ENCODE assay signal across 8 cellular contexts in the genomic region with DNA sequence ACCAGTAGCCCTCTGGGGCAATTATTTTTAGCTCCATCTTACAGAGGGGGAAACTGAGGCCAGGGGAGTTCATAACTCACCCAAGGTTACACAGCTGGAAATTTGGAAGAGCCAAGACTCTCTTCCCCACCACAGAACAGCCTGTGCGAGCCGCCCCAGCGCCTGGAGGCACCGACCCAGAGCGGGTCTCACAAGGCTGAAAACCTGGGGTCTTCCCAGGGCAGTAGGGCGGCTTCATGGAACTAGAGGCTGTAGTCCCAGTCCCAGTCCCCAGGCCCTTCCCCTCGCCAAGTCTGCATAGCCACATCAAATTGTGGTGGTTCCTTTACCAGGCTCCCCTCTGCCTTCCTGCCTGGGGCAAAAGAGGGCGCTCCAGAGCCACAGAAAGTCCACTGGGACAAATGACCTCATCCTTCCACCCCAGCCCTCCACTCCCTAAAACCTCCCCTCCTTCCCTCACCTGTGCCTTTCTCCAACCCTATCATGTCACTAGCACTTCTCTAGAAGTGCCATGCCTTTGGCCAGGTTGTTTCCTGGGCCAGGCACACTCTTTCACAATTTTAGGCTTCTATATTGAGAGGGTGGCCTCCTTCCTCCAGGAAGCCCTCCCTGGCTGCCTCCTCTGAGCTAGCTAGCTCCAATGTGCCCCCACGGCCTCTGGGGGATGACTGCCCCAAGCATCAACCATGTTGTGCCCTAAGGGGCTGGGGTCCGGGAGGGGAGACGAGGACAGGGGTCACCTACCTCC. TPM values are rescaled to one million over a fixed set of nuclear protein-coding genes. Genes with fewer than 3 reads are reported as not detected.
DNase-seq lines count a peak whose midpoint lies in the region; ATAC-seq and TF ChIP-seq lines count a peak whose summit lies in the region.

No MANE protein-coding gene starts in this region.

- no peak overlapping the region for H3K9ac ChIP-seq in HUES64 (ENCODE audit: low read depth, low read length)

- peaks cover 11 to 19% of the 10 kb centered on the region in 2 donors for H3K27me3 Mint-ChIP-seq in CD4-positive, alpha-beta memory T cell
- no peaks in the 10 kb centered on the region; the same call in 1 of the 2 replicates for H3K27me3 Mint-ChIP-seq in WTC11 (ENCODE audit: low read depth)

- peak; percentile 19 to 51 (median 28) for DNase-seq in CD4-positive, alpha-beta memory T cell
- peak; percentile 92 for DNase-seq in WTC11 (ENCODE audit: low spot score)
- peak; percentile 47 to 71 for DNase-seq in dermis microvascular lymphatic vessel endothelial cell (ENCODE audit: low read depth in 2 of 2)
- DNase-seq in lower lobe of right lung: peak; percentile 82
- DNase-seq in stimulated activated CD8-positive, alpha-beta memory T cell treated with anti-CD3 and anti-CD28 coated beads, Interleukin-4, amount 100 ng/mL, for 24 hours (ENCODE audit: low read depth): peak; percentile 33

- H3K36me3 ChIP-seq in CD4-positive, alpha-beta memory T cell (ENCODE audit: insufficient read depth, low read length): no peaks in the 10 kb centered on the region
- H3K36me3 ChIP-seq in HUES64 (ENCODE audit: insufficient read depth, low read length): no peaks in the 10 kb centered on the region
- no peaks in the 10 kb centered on the region for H3K36me3 ChIP-seq in lower lobe of right lung

- CTCF ChIA-PET in CD4-positive, alpha-beta memory T cell (lab: Charles Lee; ENCODE audit: partially characterized antibody): interaction anchor here (0.5 to 16.8 kb wide), 6 partner anchors 9 to 275 kb away, joined by 3 to 523 read pairs (median 3); a partner anchor contains a TSS
- CTCF ChIA-PET in WTC11 (lab: Charles Lee): interaction anchor here (0.7 to 16.5 kb wide), 13 partner anchors 17 to 98 kb away, joined by 4 to 728 read pairs (median 6); a partner anchor contains a TSS

- H3K27me3 ChIP-seq in CD4-positive, alpha-beta memory T cell (ENCODE audit: insufficient read depth, low read length): no peaks in the 10 kb centered on the region
- H3K27me3 ChIP-seq in HUES64 (ENCODE audit: insufficient read depth, low read length) (no peaks in the 10 kb centered on the region), lower lobe of right lung (ENCODE audit: low read depth) (no peaks in the 10 kb centered on the region)

- no peak overlapping the region for H3K4me3 ChIP-seq in CD4-positive, alpha-beta memory T cell (ENCODE audit: low read length in 2 of 2)
- H3K4me3 ChIP-seq in HUES64 (ENCODE audit: low read length) (peak overlapping the region; percentile 41), lower lobe of right lung (peak overlapping the region; percentile 37)

- peak; percentile 74 for ATAC-seq in WTC11
- ATAC-seq in lower lobe of right lung: peak; percentile 79 to 81
- ATAC-seq in GM21381 (IDR thresholded peaks at IDR 0.05; ENCODE audit: unreplicated experiment): no peak
- ATAC-seq in HG02870 (IDR thresholded peaks at IDR 0.05; ENCODE audit: unreplicated experiment): no peak

- H3K4me1 Mint-ChIP-seq in CD4-positive, alpha-beta memory T cell: peaks cover 11 to 29% (median 18%) of the 10 kb centered on the region in 4 donors
- peaks cover 29% of the 10 kb centered on the region for H3K4me1 Mint-ChIP-seq in WTC11

- H3K4me3 Mint-ChIP-seq in CD4-positive, alpha-beta memory T cell: no peak overlapping the region
- peak overlapping the region; percentile 53 for H3K4me3 Mint-ChIP-seq in WTC11

- no peak overlapping the region for H3K27ac ChIP-seq in CD4-positive, alpha-beta memory T cell (ENCODE audit: low read depth, low read length)
- peak overlapping the region; percentile 77; the same call in 1 of the 2 replicates for H3K27ac ChIP-seq in HUES64 (ENCODE audit: low read depth, low read length)
- peak overlapping the region; percentile 93 for H3K27ac ChIP-seq in lower lobe of right lung

- no peaks in the 10 kb centered on the region for H3K36me3 Mint-ChIP-seq in CD4-positive, alpha-beta memory T cell
- no peaks in the 10 kb centered on the region for H3K36me3 Mint-ChIP-seq in WTC11

- peaks cover 18% of the 10 kb centered on the region for H3K4me1 ChIP-seq in CD4-positive, alpha-beta memory T cell (ENCODE audit: insufficient read depth, low read length)
- H3K4me1 ChIP-seq in HUES64 (ENCODE audit: insufficient read depth, low read length) (peaks cover 11% of the 10 kb centered on the region; the same call in 1 of the 2 replicates), lower lobe of right lung (peaks cover 63% of the 10 kb centered on the region)

- intact Hi-C loops in CD4-positive, alpha-beta memory T cell (cut with micrococcal nuclease): no loop called here
- intact Hi-C loops in lower lobe of right lung (cut with DNase I): loop anchor here (10.0 kb wide), 1 partner anchor 50 kb away; no protein-coding TSS in a partner anchor

- POLR2A ChIA-PET in CD4-positive, alpha-beta memory T cell (lab: Charles Lee; ENCODE audit: partially characterized antibody): interaction anchor here (0.9 to 1.9 kb wide), 2 partner anchors 21 to 22 kb away, joined by 4 to 5 read pairs; no protein-coding TSS in a partner anchor
- POLR2A ChIA-PET in WTC11 (lab: Charles Lee): interaction anchor here (0.7 to 2.7 kb wide), 10 partner anchors 12 to 62 kb away, joined by 3 to 24 read pairs (median 10); a partner anchor contains a TSS

- no peaks in the 10 kb centered on the region for H3K9me3 Mint-ChIP-seq in CD4-positive, alpha-beta memory T cell
- H3K9me3 Mint-ChIP-seq in WTC11: no peaks in the 10 kb centered on the region

- WGBS in HUES64: 50% methylated on average over 11 of the region's 11 CpGs

- TF ChIP-seq CTCF in WTC11 (IDR thresholded peaks at IDR 0.05) (peak; percentile 53; the same call in 1 of the 2 replicates), lower lobe of right lung (IDR thresholded peaks at IDR 0.05) (peak; percentile 84)

- peak overlapping the region in 2 of 7 donors; percentile 8 to 59 for H3K27ac Mint-ChIP-seq in CD4-positive, alpha-beta memory T cell
- peak overlapping the region; percentile 74; the same call in 1 of the 2 replicates for H3K27ac Mint-ChIP-seq in WTC11

- H3K9me3 ChIP-seq in CD4-positive, alpha-beta memory T cell (ENCODE audit: control insufficient read depth in 1 of 2, low read length in 2 of 2): no peaks in the 10 kb centered on the region
- H3K9me3 ChIP-seq in HUES64 (ENCODE audit: insufficient read depth, low read depth, low read length) (no peaks in the 10 kb centered on the region), lower lobe of right lung (no peaks in the 10 kb centered on the region)

TF ChIP-seq in WTC11, 78 proteins besides CTCF, POLR2A, EP300 and RAD21:
- TF ChIP-seq, protein P1, sequence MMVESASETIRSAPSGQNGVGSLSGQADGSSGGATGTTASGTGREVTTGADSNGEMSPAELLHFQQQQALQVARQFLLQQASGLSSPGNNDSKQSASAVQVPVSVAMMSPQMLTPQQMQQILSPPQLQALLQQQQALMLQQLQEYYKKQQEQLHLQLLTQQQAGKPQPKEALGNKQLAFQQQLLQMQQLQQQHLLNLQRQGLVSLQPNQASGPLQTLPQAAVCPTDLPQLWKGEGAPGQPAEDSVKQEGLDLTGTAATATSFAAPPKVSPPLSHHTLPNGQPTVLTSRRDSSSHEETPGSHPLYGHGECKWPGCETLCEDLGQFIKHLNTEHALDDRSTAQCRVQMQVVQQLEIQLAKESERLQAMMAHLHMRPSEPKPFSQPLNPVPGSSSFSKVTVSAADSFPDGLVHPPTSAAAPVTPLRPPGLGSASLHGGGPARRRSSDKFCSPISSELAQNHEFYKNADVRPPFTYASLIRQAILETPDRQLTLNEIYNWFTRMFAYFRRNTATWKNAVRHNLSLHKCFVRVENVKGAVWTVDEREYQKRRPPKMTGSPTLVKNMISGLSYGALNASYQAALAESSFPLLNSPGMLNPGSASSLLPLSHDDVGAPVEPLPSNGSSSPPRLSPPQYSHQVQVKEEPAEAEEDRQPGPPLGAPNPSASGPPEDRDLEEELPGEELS (CRISPR knock-in tag; IDR thresholded peaks at IDR 0.05): no peak
- TF ChIP-seq, protein P2, sequence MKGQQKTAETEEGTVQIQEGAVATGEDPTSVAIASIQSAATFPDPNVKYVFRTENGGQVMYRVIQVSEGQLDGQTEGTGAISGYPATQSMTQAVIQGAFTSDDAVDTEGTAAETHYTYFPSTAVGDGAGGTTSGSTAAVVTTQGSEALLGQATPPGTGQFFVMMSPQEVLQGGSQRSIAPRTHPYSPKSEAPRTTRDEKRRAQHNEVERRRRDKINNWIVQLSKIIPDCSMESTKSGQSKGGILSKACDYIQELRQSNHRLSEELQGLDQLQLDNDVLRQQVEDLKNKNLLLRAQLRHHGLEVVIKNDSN (CRISPR knock-in tag; IDR thresholded peaks at IDR 0.05): peak; percentile 23; the same call in 1 of the 2 replicates
- TF ChIP-seq JUN (CRISPR knock-in tag; IDR thresholded peaks at IDR 0.05) (0 out of 2 replicates have a peak, but pooled peaks have one; percentile 16), ETV6 (CRISPR knock-in tag; IDR thresholded peaks at IDR 0.05) (0 out of 2 replicates have a peak, but pooled peaks have one; percentile 26)

RNA-seq across cellular contexts. Expression of a gene that starts 15.2 kb away (rescaled TPM):
- not detected for total RNA-seq in CD4-positive, alpha-beta memory T cell
- not detected for polyA plus RNA-seq in CD4-positive, alpha-beta memory T cell
- 10.7 TPM for polyA plus RNA-seq in HUES64 (2013, experiment 1 of 2)
- polyA plus RNA-seq in HUES64 (2013, experiment 2 of 2): 14.1 TPM
- 9.6 to 12.7 TPM (median 10.4 TPM) in 3 replicates for total RNA-seq in WTC11 (2021)
- 6.8 and 14.8 TPM in 2 replicates for total RNA-seq in dermis microvascular lymphatic vessel endothelial cell
- 46.0 TPM for total RNA-seq in lower lobe of right lung

RNA-seq across cellular contexts. Expression of a gene that starts 25.9 kb away (rescaled TPM):
- total RNA-seq in CD4-positive, alpha-beta memory T cell: under 1 TPM; 0.42 to 0.61 TPM
- not detected for polyA plus RNA-seq in CD4-positive, alpha-beta memory T cell
- 7.2 TPM for polyA plus RNA-seq in HUES64 (2013, experiment 1 of 2)
- polyA plus RNA-seq in HUES64 (2013, experiment 2 of 2): 8.3 TPM
- total RNA-seq in WTC11 (2021) (14.6 to 17.5 TPM (median 16.0 TPM) in 3 replicates), dermis microvascular lymphatic vessel endothelial cell (47.9 and 55.6 TPM in 2 replicates), lower lobe of right lung (14.9 TPM)

RNA-seq across cellular contexts. Expression of a gene that starts 34.8 kb away (rescaled TPM):
- 1 to 10 TPM in 1 of 2 experiments, not detected in 1; 1.0 TPM for total RNA-seq in CD4-positive, alpha-beta memory T cell
- not detected for polyA plus RNA-seq in CD4-positive, alpha-beta memory T cell
- polyA plus RNA-seq in HUES64 (2013, experiment 1 of 2): not detected
- not detected for polyA plus RNA-seq in HUES64 (2013, experiment 2 of 2)
- total RNA-seq in WTC11 (2021) (0.33 TPM in 1 of 3 replicates, not detected in the others), dermis microvascular lymphatic vessel endothelial cell (not detected in 2 replicates), lower lobe of right lung (1.9 TPM)

RNA-seq across cellular contexts. Expression of a gene that starts 58.9 kb away (rescaled TPM):
- 100 to 1,000 TPM; 213 to 218 TPM for total RNA-seq in CD4-positive, alpha-beta memory T cell
- 100 to 1,000 TPM; 339 to 441 TPM for polyA plus RNA-seq in CD4-positive, alpha-beta memory T cell
- 1.1 TPM for polyA plus RNA-seq in HUES64 (2013, experiment 1 of 2)
- polyA plus RNA-seq in HUES64 (2013, experiment 2 of 2): 2.7 TPM
- total RNA-seq in WTC11 (2021) (3.2 to 4.8 TPM (median 3.7 TPM) in 3 replicates), dermis microvascular lymphatic vessel endothelial cell (97.7 and 197 TPM in 2 replicates), lower lobe of right lung (71.0 TPM)

Comparison
In these comparisons a context has a peak if more than half of its experiments do, and no peak if none do; other contexts are left out.
1. DNase-seq: peak in every context shown above with its lines; median percentile 92 in WTC11; 82 in lower lobe of right lung; 59 in dermis microvascular lymphatic vessel endothelial cell; 33 in stimulated activated CD8-positive, alpha-beta memory T cell treated with anti-CD3 and anti-CD28 coated beads, Interleukin-4, amount 100 ng/mL, for 24 hours; 28 in CD4-positive, alpha-beta memory T cell.
2. H3K4me3 ChIP-seq: peak in HUES64 (single experiment) and lower lobe of right lung (single experiment); none in CD4-positive, alpha-beta memory T cell (0 of 2).
3. ATAC-seq: peak in WTC11 (single experiment) and lower lobe of right lung (2 of 2); none in GM21381 (single experiment) and HG02870 (single experiment).